19 cellular contexts compared by ENCODE assay signal in the genomic region with DNA sequence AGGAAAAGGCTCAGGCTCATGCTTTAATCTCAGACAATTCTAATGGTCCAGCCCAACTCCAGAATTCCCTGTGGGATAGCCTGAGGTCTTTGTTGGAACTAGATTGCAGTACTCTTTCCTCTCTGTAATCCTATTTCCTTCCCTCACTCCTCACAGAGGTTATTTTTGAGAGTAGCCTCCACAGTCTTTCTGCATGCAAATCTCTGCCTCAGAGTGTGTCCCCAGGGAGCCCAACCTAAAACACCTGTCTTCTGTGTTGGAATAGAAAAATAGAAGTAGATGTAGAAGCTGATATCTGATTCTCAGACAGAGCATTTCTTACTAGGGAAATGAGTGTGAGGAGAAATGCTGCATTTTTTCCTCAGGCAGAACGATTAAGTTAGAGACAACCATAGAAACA.
"Had no signal": no experiment of that assay in that cellular context is flagged by ENCODE, and none has a peak within 500 bp of the region (broad histone marks: within the 10 kb centered on the region; RNA-seq: fewer than 3 reads in every experiment).

No MANE protein-coding gene starts in this region.

- FAIRE-seq: colon had no signal

- H3K4me3 Mint-ChIP-seq: activated B cell treated with CpG ODN at 0.5 μM for 24 hours; activated CD4-positive, alpha-beta T cell treated with anti-CD3 and anti-CD28 coated beads, Interleukin-2, amount 10 ng/mL, durations not matched to agents 7 days and 5 days; activated naive CD4-positive, alpha-beta T cell treated with anti-CD3 and anti-CD28 coated beads, Interleukin-2, amount 10 ng/mL, durations not matched to agents 7 days and 5 days; immature natural killer cell; natural killer cell; stimulated activated naive B cell treated with anti-CD40 and anti-IgM and Interleukin-4, amounts not matched to agents 10 μg/mL and 1 μg/mL and 100 μg/mL, for 72 hours had no signal

- H3K27ac ChIP-seq: esophagus squamous epithelium, lower lobe of right lung, spleen, tibial nerve had no signal

- H3K36me3 ChIP-seq: esophagus squamous epithelium, lower lobe of right lung, spleen, tibial nerve had no signal

- ATAC-seq: lower lobe of right lung; natural killer cell; sciatic nerve; stimulated activated naive B cell treated with anti-CD40 and anti-IgM and Interleukin-4, amounts not matched to agents 10 μg/mL and 1 μg/mL and 100 μg/mL, for 72 hours had no signal

- H3K27me3 ChIP-seq: esophagus squamous epithelium, spleen, tibial nerve had no signal

- H3K4me1 ChIP-seq: esophagus squamous epithelium, lower lobe of right lung, spleen, tibial nerve had no signal

- H3K4me1 Mint-ChIP-seq: activated B cell treated with CpG ODN at 0.5 μM for 24 hours; activated CD4-positive, alpha-beta T cell treated with anti-CD3 and anti-CD28 coated beads, Interleukin-2, amount 10 ng/mL, durations not matched to agents 7 days and 5 days; activated naive CD4-positive, alpha-beta T cell treated with anti-CD3 and anti-CD28 coated beads, Interleukin-2, amount 10 ng/mL, durations not matched to agents 7 days and 5 days; immature natural killer cell; natural killer cell; stimulated activated naive B cell treated with anti-CD40 and anti-IgM and Interleukin-4, amounts not matched to agents 10 μg/mL and 1 μg/mL and 100 μg/mL, for 72 hours had no signal

- H3K36me3 Mint-ChIP-seq: activated naive CD4-positive, alpha-beta T cell treated with anti-CD3 and anti-CD28 coated beads, Interleukin-2, amount 10 ng/mL, durations not matched to agents 7 days and 5 days; immature natural killer cell; natural killer cell; stimulated activated naive B cell treated with anti-CD40 and anti-IgM and Interleukin-4, amounts not matched to agents 10 μg/mL and 1 μg/mL and 100 μg/mL, for 72 hours had no signal

- DNase-seq: activated B cell treated with CpG ODN at 0.5 μM for 24 hours; activated CD4-positive, alpha-beta T cell treated with anti-CD3 and anti-CD28 coated beads, Interleukin-2, amount 10 ng/mL, durations not matched to agents 7 days and 5 days; activated CD8-positive, alpha-beta memory T cell treated with anti-CD3 and anti-CD28 coated beads for 24 hours; activated naive CD4-positive, alpha-beta T cell treated with anti-CD3 and anti-CD28 coated beads, Interleukin-2, amount 10 ng/mL, durations not matched to agents 7 days and 5 days; activated T-cell treated with anti-CD3 and anti-CD28 coated beads for 4 hours; esophagus squamous epithelium; foreskin fibroblast; glutamatergic neuron; immature natural killer cell; lower lobe of right lung; natural killer cell; occipital lobe; spleen; stimulated activated CD4-positive, alpha-beta T cell treated with anti-CD3 and anti-CD28 coated beads, Interleukin-1b, Interleukin-23, amount 100 ng/mL, for 48 hours; stimulated activated naive B cell treated with anti-CD40 and anti-IgM and Interleukin-4, amounts not matched to agents 10 μg/mL and 1 μg/mL and 100 μg/mL, for 72 hours had no signal

- H3K27ac Mint-ChIP-seq: activated B cell treated with CpG ODN at 0.5 μM for 24 hours; activated CD4-positive, alpha-beta T cell treated with anti-CD3 and anti-CD28 coated beads, Interleukin-2, amount 10 ng/mL, durations not matched to agents 7 days and 5 days; activated naive CD4-positive, alpha-beta T cell treated with anti-CD3 and anti-CD28 coated beads, Interleukin-2, amount 10 ng/mL, durations not matched to agents 7 days and 5 days; activated T-helper 2 cell treated with anti-CD3 and anti-CD28 coated beads, Interferon-gamma antibody, Interleukin-2, Interleukin-4, amounts not matched to agents 10 μg/mL and 5 μg/mL and 100 μg/mL, durations not matched to agents 14 hours and 24 hours and 36 hours; immature natural killer cell; natural killer cell; stimulated activated naive B cell treated with anti-CD40 and anti-IgM and Interleukin-4, amounts not matched to agents 10 μg/mL and 1 μg/mL and 100 μg/mL, for 72 hours had no signal

- H3K4me3 ChIP-seq: esophagus squamous epithelium, lower lobe of right lung, spleen, tibial nerve had no signal

- H3K27me3 Mint-ChIP-seq: activated B cell treated with CpG ODN at 0.5 μM for 24 hours; activated CD4-positive, alpha-beta T cell treated with anti-CD3 and anti-CD28 coated beads, Interleukin-2, amount 10 ng/mL, durations not matched to agents 7 days and 5 days; activated naive CD4-positive, alpha-beta T cell treated with anti-CD3 and anti-CD28 coated beads, Interleukin-2, amount 10 ng/mL, durations not matched to agents 7 days and 5 days; stimulated activated naive B cell treated with anti-CD40 and anti-IgM and Interleukin-4, amounts not matched to agents 10 μg/mL and 1 μg/mL and 100 μg/mL, for 72 hours had no signal

- H3K9me3 ChIP-seq: esophagus squamous epithelium, lower lobe of right lung, tibial nerve had no signal

- H3K9me3 Mint-ChIP-seq: activated B cell treated with CpG ODN at 0.5 μM for 24 hours; activated CD4-positive, alpha-beta T cell treated with anti-CD3 and anti-CD28 coated beads, Interleukin-2, amount 10 ng/mL, durations not matched to agents 7 days and 5 days; activated T-helper 2 cell treated with anti-CD3 and anti-CD28 coated beads, Interferon-gamma antibody, Interleukin-2, Interleukin-4, amounts not matched to agents 10 μg/mL and 5 μg/mL and 100 μg/mL, durations not matched to agents 14 hours and 24 hours and 36 hours; stimulated activated naive B cell treated with anti-CD40 and anti-IgM and Interleukin-4, amounts not matched to agents 10 μg/mL and 1 μg/mL and 100 μg/mL, for 72 hours had no signal
